10 cellular contexts compared by ENCODE assay signal in genomic region chr16:15509593-15510520, GRCh38.
DNase-seq lines count a peak whose midpoint lies in the region; ATAC-seq, FAIRE-seq and TF ChIP-seq lines count a peak whose summit lies in the region.
"Had no signal": no experiment of that assay in that cellular context is flagged by ENCODE, and none has a peak within 500 bp of the region (broad histone marks: within the 10 kb centered on the region; RNA-seq: fewer than 3 reads in every experiment).

No MANE protein-coding gene starts in this region.

- no peak overlapping the region; the same call in 1 of the 2 replicates for H4K8ac ChIP-seq in H1 (ENCODE audit: extremely low read depth, insufficient read depth, low read length)

- no peak overlapping the region for H3K9ac ChIP-seq in H1 (replicated peaks in 1 of 4; ENCODE audit: extremely low read depth in 1 of 4, low read depth in 3 of 4, low read length in 3 of 4)

- H3K27me3 Mint-ChIP-seq in stimulated activated naive CD8-positive, alpha-beta T cell treated with anti-CD3 and anti-CD28 coated beads, Interleukin-15, Interleukin-2, amounts not matched to agents 100 ng/mL and 50 ng/mL, for 24 hours: no peaks in the 10 kb centered on the region

- H3K56ac ChIP-seq in H1 (replicated peaks; ENCODE audit: insufficient read length, low read depth, low read length): no peak overlapping the region

- no peak overlapping the region for H2BK120ac ChIP-seq in H1 (replicated peaks; ENCODE audit: low read depth, low read length)

- H3K27me3 ChIP-seq in SJCRH30: no peaks in the 10 kb centered on the region
- H3K27me3 ChIP-seq in H1 (replicated peaks in 1 of 4; ENCODE audit: control insufficient read depth in 3 of 4, extremely low read depth in 1 of 4, insufficient read depth in 3 of 4, low read length in 3 of 4): no peaks in the 10 kb centered on the region
- H3K27me3 ChIP-seq: gastroesophageal sphincter had no signal

- no peaks in the 10 kb centered on the region for H3K23me2 ChIP-seq in H1 (ENCODE audit: low read depth, low read length)

- H3K36me3 Mint-ChIP-seq in stimulated activated naive CD8-positive, alpha-beta T cell treated with anti-CD3 and anti-CD28 coated beads, Interleukin-15, Interleukin-2, amounts not matched to agents 100 ng/mL and 50 ng/mL, for 24 hours (ENCODE audit: low read depth): peaks cover 23% of the 10 kb centered on the region

- H3K4me3 ChIP-seq in SJCRH30 (no peak overlapping the region), H1 (ENCODE audit: extremely low read depth in 1 of 4, insufficient read depth in 2 of 4, low read depth in 3 of 4, low read length in 4 of 4) (peak overlapping the region in 1 of 4 experiments; percentile 7; a peak in 3 of 8 replicates)
- H3K4me3 ChIP-seq: gastroesophageal sphincter had no signal

- peak overlapping the region; percentile 36 to 41; a peak in 3 of 4 replicates for H3K4me2 ChIP-seq in H1 (ENCODE audit: insufficient read depth in 1 of 2, low read depth in 2 of 2, low read length in 2 of 2)

- ATAC-seq in HG02610 (IDR thresholded peaks at IDR 0.05; ENCODE audit: unreplicated experiment): no peak
- ATAC-seq in HG03442 (IDR thresholded peaks at IDR 0.05; ENCODE audit: unreplicated experiment): no peak
- ATAC-seq: gastroesophageal sphincter had no signal

- peak; percentile 24 to 34; a peak in 2 of 4 replicates for TF ChIP-seq RAD21 in H1 (IDR thresholded peaks at IDR 0.05 in 1 of 2, conservative IDR thresholded peaks at IDR 0.05 in 1 of 2; ENCODE audit: low read depth in 2 of 2, low read length in 2 of 2)

- no peaks in the 10 kb centered on the region for H3K79me1 ChIP-seq in H1 (ENCODE audit: low read depth, low read length)

- no peak for TF ChIP-seq EP300 in H1 (IDR thresholded peaks at IDR 0.05; ENCODE audit: borderline replicate concordance in 1 of 2, low read depth in 2 of 2, low read length in 2 of 2)

- no peak overlapping the region for H3K4ac ChIP-seq in H1 (replicated peaks; ENCODE audit: insufficient read length, low read depth, low read length)

- no peaks in the 10 kb centered on the region for H4K20me1 ChIP-seq in H1 (replicated peaks in 1 of 2; ENCODE audit: control insufficient read depth in 1 of 2, insufficient read depth in 2 of 2, low read length in 2 of 2)

- H3K36me3 ChIP-seq in SJCRH30: no peaks in the 10 kb centered on the region
- no peaks in the 10 kb centered on the region for H3K36me3 ChIP-seq in H1 (ENCODE audit: control insufficient read depth in 2 of 4, insufficient read depth in 4 of 4, low read length in 3 of 4)
- H3K36me3 ChIP-seq: gastroesophageal sphincter had no signal

- no peaks in the 10 kb centered on the region for H3K79me2 ChIP-seq in H1 (ENCODE audit: control insufficient read depth in 1 of 2, insufficient read depth in 2 of 2, low read length in 2 of 2)

- H3K9me3 Mint-ChIP-seq in stimulated activated naive CD8-positive, alpha-beta T cell treated with anti-CD3 and anti-CD28 coated beads, Interleukin-15, Interleukin-2, amounts not matched to agents 100 ng/mL and 50 ng/mL, for 24 hours: no peaks in the 10 kb centered on the region

- H3K27ac ChIP-seq in SJCRH30: peak overlapping the region; percentile 86
- H3K27ac ChIP-seq in H1 (ENCODE audit: low read depth, low read length): peak overlapping the region; percentile 22; the same call in 1 of the 2 replicates
- H3K27ac ChIP-seq: gastroesophageal sphincter had no signal

- H3K4me3 Mint-ChIP-seq in stimulated activated naive CD8-positive, alpha-beta T cell treated with anti-CD3 and anti-CD28 coated beads, Interleukin-15, Interleukin-2, amounts not matched to agents 100 ng/mL and 50 ng/mL, for 24 hours: peak overlapping the region; percentile 24

- H2BK12ac ChIP-seq in H1 (ENCODE audit: low read depth, low read length): 0 out of 2 replicates have a peak overlapping the region, but pooled peaks have one; percentile 31

- peak in 1 of 3 experiments; percentile 1; a peak in 1 of 4 replicates for TF ChIP-seq CTCF in H1 (IDR thresholded peaks at IDR 0.05; ENCODE audit: control extremely low read depth in 1 of 3, insufficient read depth in 1 of 3, low read depth in 1 of 3, low read length in 3 of 3)

- H3K9me3 ChIP-seq in SJCRH30 (replicated peaks) (no peaks in the 10 kb centered on the region), H1 (ENCODE audit: insufficient read depth in 2 of 2, low read depth in 1 of 2, low read length in 1 of 2) (no peaks in the 10 kb centered on the region)
- H3K9me3 ChIP-seq: gastroesophageal sphincter had no signal

- no peak for TF ChIP-seq POLR2A in H1 (IDR thresholded peaks at IDR 0.05; ENCODE audit: control extremely low read depth in 1 of 2, low read depth in 2 of 2, low read length in 2 of 2)

- no peak overlapping the region for H4K91ac ChIP-seq in H1 (replicated peaks; ENCODE audit: insufficient read length, low read length)

- H2BK15ac ChIP-seq in H1 (ENCODE audit: low read length): no peak overlapping the region

- H4K5ac ChIP-seq in H1 (ENCODE audit: insufficient read length, low read depth, low read length): no peak overlapping the region

- H3K4me1 ChIP-seq in SJCRH30 (peaks cover 42% of the 10 kb centered on the region), H1 (replicated peaks in 1 of 4; ENCODE audit: control insufficient read depth in 3 of 4, insufficient read depth in 4 of 4, low read length in 3 of 4) (peaks cover 8 to 16% (median 13%) of the 10 kb centered on the region in 4 experiments; a peak in 6 of 7 replicates)

- peak overlapping the region; percentile 10; the same call in 1 of the 2 replicates for H2BK5ac ChIP-seq in H1 (ENCODE audit: low read depth, low read length)

- H2AK5ac ChIP-seq in H1 (ENCODE audit: low read depth, low read length): no peak overlapping the region

- DNase-seq in activated naive CD4-positive, alpha-beta T cell treated with Interleukin-2 at 50 U/mL for 16 hours: peak; percentile 37
- no peak for DNase-seq in activated naive CD4-positive, alpha-beta T cell (lab: John Stamatoyannopoulos, UW)
- DNase-seq in SJCRH30: peak; percentile 94 to 98
- DNase-seq in H1 (ENCODE audit: low read depth in 1 of 2, low spot score in 2 of 2): peak; percentile 39 to 52
- no peak for DNase-seq in amniotic stem cell (lab: John Stamatoyannopoulos, UW)
- DNase-seq: Calu3 had no signal

- 0 out of 2 replicates have a peak overlapping the region, but pooled peaks have one; percentile 68 for H2BK20ac ChIP-seq in H1 (ENCODE audit: low read length)

- 68% methylated on average over 19 of the region's 19 CpGs; no CpG with 5 or more reads in 1 of the 2 experiments for WGBS in H1 (ENCODE audit: extremely low coverage in 1 of 2, insufficient coverage in 1 of 2, insufficient read length in 1 of 2, insufficient replicate concordance in 2 of 2, low coverage in 1 of 2, low lambda C conversion rate in 2 of 2, missing lambda C conversion rate in 1 of 2), 2 experiments

- H2AFZ ChIP-seq in H1 (ENCODE audit: low read length): no peak overlapping the region

- no peak overlapping the region for H3K23ac ChIP-seq in H1 (ENCODE audit: insufficient read length)

- peaks cover 47% of the 10 kb centered on the region for H3K4me1 Mint-ChIP-seq in stimulated activated naive CD8-positive, alpha-beta T cell treated with anti-CD3 and anti-CD28 coated beads, Interleukin-15, Interleukin-2, amounts not matched to agents 100 ng/mL and 50 ng/mL, for 24 hours (ENCODE audit: low read depth)

- no peak overlapping the region for H3K14ac ChIP-seq in H1 (ENCODE audit: insufficient read length)

- H3K18ac ChIP-seq in H1 (ENCODE audit: extremely low read depth, low read length): no peak overlapping the region; the same call in 1 of the 2 replicates

- H3K27ac Mint-ChIP-seq in stimulated activated naive CD8-positive, alpha-beta T cell treated with anti-CD3 and anti-CD28 coated beads, Interleukin-15, Interleukin-2, amounts not matched to agents 100 ng/mL and 50 ng/mL, for 24 hours: peak overlapping the region; percentile 85

- CTCF ChIA-PET in H1 (lab: Charles Lee; ENCODE audit: partially characterized antibody): interaction anchor here (0.5 to 2.7 kb wide), 6 partner anchors 10 to 76 kb away, joined by 3 to 10 read pairs (median 3); no protein-coding TSS in a partner anchor

- FAIRE-seq in H1 (lab: Jason Lieb, UNC): no peak

- POLR2A ChIA-PET in H1 (lab: Charles Lee; ENCODE audit: partially characterized antibody): no interaction called here

TF ChIP-seq in H1, 55 proteins besides CTCF, POLR2A, EP300 and RAD21:
- peak; percentile 82 for TF ChIP-seq SRF (IDR thresholded peaks at IDR 0.05; ENCODE audit: low read depth, low read length)
- TF ChIP-seq CHD2 (IDR thresholded peaks at IDR 0.05; ENCODE audit: low read length): peak; percentile 6; the same call in 1 of the 2 replicates
- no peak for TF ChIP-seq BACH1 (IDR thresholded peaks at IDR 0.05; ENCODE audit: low read length)

Comparison
In these comparisons a context has a peak if more than half of its experiments do, and no peak if none do; other contexts are left out.
1. DNase-seq: peak in activated naive CD4-positive, alpha-beta T cell treated with Interleukin-2 at 50 U/mL for 16 hours (single experiment), SJCRH30 (2 of 2) and H1 (2 of 2); none in activated naive CD4-positive, alpha-beta T cell (0 of 4) and amniotic stem cell (single experiment).